In genomic region chr4:111937368-111937767, GRCh38 we compare ENCODE assay signal across 8 cellular contexts.
DNase-seq lines count a peak whose midpoint lies in the region; ATAC-seq, FAIRE-seq and TF ChIP-seq lines count a peak whose summit lies in the region.

No MANE protein-coding gene starts in this region.

- no peaks in the 10 kb centered on the region for H3K9me3 ChIP-seq in neural cell (ENCODE audit: low read length)
- no peaks in the 10 kb centered on the region for H3K9me3 ChIP-seq in kidney (ENCODE audit: control insufficient read depth in 1 of 2, low read length in 2 of 2)

- TF ChIP-seq RAD21 in neural cell (conservative IDR thresholded peaks at IDR 0.05): peak; percentile 70

- H3K9me2 ChIP-seq in neural cell (ENCODE audit: insufficient read depth, low read length): no peaks in the 10 kb centered on the region

- ATAC-seq in GM21576 (IDR thresholded peaks at IDR 0.05; ENCODE audit: unreplicated experiment): peak; percentile 83
- ATAC-seq in WTC11: peak; percentile 77
- ATAC-seq in activated T-cell treated with anti-CD3 and anti-CD28 coated beads, Interleukin-2, amount 50 U/mL, for 4 hours: no peak
- no peak for ATAC-seq in activated CD4-positive, alpha-beta T cell treated with anti-CD3 and anti-CD28 coated beads for 36 hours

- H3K9ac ChIP-seq in neural cell (ENCODE audit: low read length) (no peak overlapping the region), kidney (ENCODE audit: low read length in 2 of 2) (no peak overlapping the region)

- no peaks in the 10 kb centered on the region for H3K4me1 ChIP-seq in kidney (ENCODE audit: control insufficient read depth in 1 of 2, insufficient read depth in 1 of 2, low read depth in 1 of 2, low read length in 2 of 2)

- no peaks in the 10 kb centered on the region for H3K79me2 ChIP-seq in neural cell (replicated peaks; ENCODE audit: insufficient read depth, low read length)

- no peak overlapping the region for H3K4me2 ChIP-seq in neural cell (ENCODE audit: low read length)

- no peak overlapping the region for H2AFZ ChIP-seq in neural cell (ENCODE audit: low read depth, low read length)

- no peak overlapping the region for H3K27ac Mint-ChIP-seq in WTC11
- no peak overlapping the region for H3K27ac Mint-ChIP-seq in activated CD4-positive, alpha-beta T cell treated with anti-CD3 and anti-CD28 coated beads for 36 hours

- no peak overlapping the region for H3K27ac ChIP-seq in neural cell (ENCODE audit: low read length)
- H3K27ac ChIP-seq in kidney (ENCODE audit: low read depth in 2 of 2, low read length in 2 of 2): no peak overlapping the region

- H3K9me3 Mint-ChIP-seq in WTC11: no peaks in the 10 kb centered on the region
- no peaks in the 10 kb centered on the region for H3K9me3 Mint-ChIP-seq in activated T-cell treated with anti-CD3 and anti-CD28 coated beads, Interleukin-2, amount 50 U/mL, for 4 hours
- H3K9me3 Mint-ChIP-seq in activated CD4-positive, alpha-beta T cell treated with anti-CD3 and anti-CD28 coated beads for 36 hours (ENCODE audit: low read depth): no peaks in the 10 kb centered on the region

- no peak overlapping the region for H3K4me3 Mint-ChIP-seq in WTC11
- H3K4me3 Mint-ChIP-seq in activated T-cell treated with anti-CD3 and anti-CD28 coated beads, Interleukin-2, amount 50 U/mL, for 4 hours: no peak overlapping the region
- no peak overlapping the region for H3K4me3 Mint-ChIP-seq in activated CD4-positive, alpha-beta T cell treated with anti-CD3 and anti-CD28 coated beads for 36 hours

- DNase-seq in GM04504 (ENCODE audit: low read depth) (peak; percentile 33), LHCN-M2 (ENCODE audit: low read depth) (peak; percentile 39), WTC11 (ENCODE audit: low spot score) (no peak), kidney (no peak)
- DNase-seq in activated T-cell treated with anti-CD3 and anti-CD28 coated beads, Interleukin-2, amount 50 U/mL, for 4 hours: no peak
- DNase-seq in activated CD4-positive, alpha-beta T cell treated with anti-CD3 and anti-CD28 coated beads for 36 hours: no peak

- no peaks in the 10 kb centered on the region for H3K36me3 ChIP-seq in neural cell (ENCODE audit: insufficient read depth, low read length)
- no peaks in the 10 kb centered on the region for H3K36me3 ChIP-seq in kidney (ENCODE audit: control insufficient read depth in 1 of 2, insufficient read depth in 2 of 2, low read length in 2 of 2)

- intact Hi-C loops in kidney (cut with DNase I): no loop called here
- intact Hi-C loops in activated CD4-positive, alpha-beta T cell treated with anti-CD3 and anti-CD28 coated beads for 36 hours (cut with DNase I, micrococcal nuclease): loop anchor here in 1 of 2 experiments (5.0 kb wide), 1 partner anchor 295 kb away; no protein-coding TSS in a partner anchor

- H3K4me3 ChIP-seq in neural cell (ENCODE audit: low read length): no peak overlapping the region
- no peak overlapping the region for H3K4me3 ChIP-seq in kidney (ENCODE audit: low read length in 2 of 2)

- FAIRE-seq in kidney (lab: Jason Lieb, UNC): no peak

- H3K27me3 Mint-ChIP-seq in WTC11 (ENCODE audit: low read depth): no peaks in the 10 kb centered on the region
- no peaks in the 10 kb centered on the region for H3K27me3 Mint-ChIP-seq in activated T-cell treated with anti-CD3 and anti-CD28 coated beads, Interleukin-2, amount 50 U/mL, for 4 hours (ENCODE audit: low read depth)
- H3K27me3 Mint-ChIP-seq in activated CD4-positive, alpha-beta T cell treated with anti-CD3 and anti-CD28 coated beads for 36 hours: peaks cover 3% of the 10 kb centered on the region

- POLR2A ChIA-PET in WTC11 (lab: Charles Lee): no interaction called here
- POLR2A ChIA-PET in activated CD4-positive, alpha-beta T cell treated with anti-CD3 and anti-CD28 coated beads for 36 hours (lab: Charles Lee): no interaction called here

- CTCF ChIA-PET in WTC11 (lab: Charles Lee): interaction anchor here (0.6 to 1.0 kb wide), 11 partner anchors 13 to 287 kb away, joined by 3 to 13 read pairs (median 3); no protein-coding TSS in a partner anchor
- CTCF ChIA-PET in activated CD4-positive, alpha-beta T cell treated with anti-CD3 and anti-CD28 coated beads for 36 hours (lab: Charles Lee): interaction anchor here (1.0 to 1.3 kb wide), 2 partner anchors 9 to 15 kb away, joined by 3 read pairs; no protein-coding TSS in a partner anchor

- H3F3A ChIP-seq in neural cell (ENCODE audit: insufficient read depth, low read length, poor library complexity, severe bottlenecking): no peaks in the 10 kb centered on the region

- H3K36me3 Mint-ChIP-seq in WTC11: no peaks in the 10 kb centered on the region
- H3K36me3 Mint-ChIP-seq in activated T-cell treated with anti-CD3 and anti-CD28 coated beads, Interleukin-2, amount 50 U/mL, for 4 hours (ENCODE audit: insufficient read depth): no peaks in the 10 kb centered on the region
- no peaks in the 10 kb centered on the region for H3K36me3 Mint-ChIP-seq in activated CD4-positive, alpha-beta T cell treated with anti-CD3 and anti-CD28 coated beads for 36 hours (ENCODE audit: low read depth)

- peaks cover 14% of the 10 kb centered on the region for H3K4me1 Mint-ChIP-seq in WTC11
- H3K4me1 Mint-ChIP-seq in activated T-cell treated with anti-CD3 and anti-CD28 coated beads, Interleukin-2, amount 50 U/mL, for 4 hours (ENCODE audit: low read depth): no peaks in the 10 kb centered on the region
- H3K4me1 Mint-ChIP-seq in activated CD4-positive, alpha-beta T cell treated with anti-CD3 and anti-CD28 coated beads for 36 hours: no peaks in the 10 kb centered on the region

- TF ChIP-seq CTCF in WTC11 (IDR thresholded peaks at IDR 0.05) (no peak), neural cell (IDR thresholded peaks at IDR 0.05; ENCODE audit: poor library complexity, severe bottlenecking) (peak; percentile 70), kidney (IDR thresholded peaks at IDR 0.05; ENCODE audit: borderline replicate concordance, extremely low read depth, insufficient read depth) (no peak)

- no peaks in the 10 kb centered on the region for H4K20me1 ChIP-seq in neural cell (ENCODE audit: insufficient read depth)

- H3K27me3 ChIP-seq in neural cell (ENCODE audit: insufficient read depth, low read depth, low read length): no peaks in the 10 kb centered on the region

- no peak for TF ChIP-seq EP300 in neural cell (conservative IDR thresholded peaks at IDR 0.05; ENCODE audit: poor library complexity, severe bottlenecking)

TF ChIP-seq in WTC11, 78 proteins besides CTCF, POLR2A, EP300 and RAD21 (continues in another document):
- TF ChIP-seq NFYB (CRISPR knock-in tag; conservative IDR thresholded peaks at IDR 0.05; ENCODE audit: low read depth) (no peak), AR (CRISPR knock-in tag; IDR thresholded peaks at IDR 0.05) (no peak), GRHL2 (CRISPR knock-in tag; IDR thresholded peaks at IDR 0.05; ENCODE audit: insufficient replicate concordance, severe bottlenecking) (no peak), PRRX2 (CRISPR knock-in tag; IDR thresholded peaks at IDR 0.05) (no peak)

TF ChIP-seq in neural cell, 6 proteins besides CTCF, POLR2A, EP300 and RAD21:
- TF ChIP-seq TAF1 (IDR thresholded peaks at IDR 0.05; ENCODE audit: low read depth) (no peak), POLR2AphosphoS5 (IDR thresholded peaks at IDR 0.05) (no peak), REST (IDR thresholded peaks at IDR 0.05; ENCODE audit: borderline replicate concordance) (no peak), MXI1 (conservative IDR thresholded peaks at IDR 0.05; ENCODE audit: poor library complexity, severe bottlenecking) (no peak), SMC3 (conservative IDR thresholded peaks at IDR 0.05; ENCODE audit: poor library complexity) (peak; percentile 62), EZH2 (IDR thresholded peaks at IDR 0.05; ENCODE audit: borderline replicate concordance, insufficient read depth, low read length, poor library complexity, severe bottlenecking) (no peak)

Comparison
In these comparisons a context has a peak if more than half of its experiments do, and no peak if none do; other contexts are left out.
1. DNase-seq: peak in GM04504 (single experiment) and LHCN-M2 (single experiment); none in WTC11 (single experiment), activated T-cell treated with anti-CD3 and anti-CD28 coated beads, Interleukin-2, amount 50 U/mL, for 4 hours (single experiment), kidney (single experiment) and activated CD4-positive, alpha-beta T cell treated with anti-CD3 and anti-CD28 coated beads for 36 hours (single experiment).
2. ATAC-seq: peak in GM21576 (single experiment) and WTC11 (single experiment); none in activated T-cell treated with anti-CD3 and anti-CD28 coated beads, Interleukin-2, amount 50 U/mL, for 4 hours (0 of 2) and activated CD4-positive, alpha-beta T cell treated with anti-CD3 and anti-CD28 coated beads for 36 hours (single experiment).